ENCODE assay signal across 1 cellular context in the genomic region with DNA sequence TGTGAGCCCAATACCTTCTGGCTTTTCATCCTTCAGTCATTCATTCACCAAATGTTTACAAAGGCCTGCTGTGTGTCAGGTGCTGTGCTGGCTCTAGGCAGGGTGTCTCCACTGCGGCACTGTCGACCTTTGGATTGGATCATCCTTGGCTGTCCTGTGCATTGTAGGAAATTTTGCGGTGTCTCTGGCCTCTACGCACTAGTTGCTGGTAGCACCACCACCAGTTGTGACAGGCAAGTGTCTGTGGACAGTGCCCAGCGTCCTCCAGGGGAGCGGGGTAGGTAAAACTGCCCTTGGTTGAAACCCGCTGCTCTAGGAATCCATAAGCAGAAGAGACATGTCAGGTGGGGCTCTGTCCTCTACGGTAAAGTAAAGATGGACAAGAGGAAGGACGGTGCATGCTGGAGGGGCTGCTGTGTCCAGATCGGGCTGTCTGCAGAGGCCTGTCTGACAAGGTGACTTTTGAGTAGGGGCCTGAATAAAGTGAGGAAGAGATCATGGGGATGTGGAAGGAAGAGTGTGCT.
TF ChIP-seq lines count a peak whose summit lies in the region.

No MANE protein-coding gene starts in this region.

TF ChIP-seq in HepG2, 621 proteins besides CTCF, POLR2A, EP300 and RAD21 (continued from another document and continues in another):
- TF ChIP-seq, protein P1, sequence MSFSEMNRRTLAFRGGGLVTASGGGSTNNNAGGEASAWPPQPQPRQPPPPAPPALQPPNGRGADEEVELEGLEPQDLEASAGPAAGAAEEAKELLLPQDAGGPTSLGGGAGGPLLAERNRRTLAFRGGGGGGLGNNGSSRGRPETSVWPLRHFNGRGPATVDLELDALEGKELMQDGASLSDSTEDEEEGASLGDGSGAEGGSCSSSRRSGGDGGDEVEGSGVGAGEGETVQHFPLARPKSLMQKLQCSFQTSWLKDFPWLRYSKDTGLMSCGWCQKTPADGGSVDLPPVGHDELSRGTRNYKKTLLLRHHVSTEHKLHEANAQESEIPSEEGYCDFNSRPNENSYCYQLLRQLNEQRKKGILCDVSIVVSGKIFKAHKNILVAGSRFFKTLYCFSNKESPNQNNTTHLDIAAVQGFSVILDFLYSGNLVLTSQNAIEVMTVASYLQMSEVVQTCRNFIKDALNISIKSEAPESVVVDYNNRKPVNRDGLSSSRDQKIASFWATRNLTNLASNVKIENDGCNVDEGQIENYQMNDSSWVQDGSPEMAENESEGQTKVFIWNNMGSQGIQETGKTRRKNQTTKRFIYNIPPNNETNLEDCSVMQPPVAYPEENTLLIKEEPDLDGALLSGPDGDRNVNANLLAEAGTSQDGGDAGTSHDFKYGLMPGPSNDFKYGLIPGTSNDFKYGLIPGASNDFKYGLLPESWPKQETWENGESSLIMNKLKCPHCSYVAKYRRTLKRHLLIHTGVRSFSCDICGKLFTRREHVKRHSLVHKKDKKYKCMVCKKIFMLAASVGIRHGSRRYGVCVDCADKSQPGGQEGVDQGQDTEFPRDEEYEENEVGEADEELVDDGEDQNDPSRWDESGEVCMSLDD (CRISPR knock-in tag; IDR thresholded peaks at IDR 0.05; ENCODE audit: borderline replicate concordance), result no peak
- TF ChIP-seq, protein P2, sequence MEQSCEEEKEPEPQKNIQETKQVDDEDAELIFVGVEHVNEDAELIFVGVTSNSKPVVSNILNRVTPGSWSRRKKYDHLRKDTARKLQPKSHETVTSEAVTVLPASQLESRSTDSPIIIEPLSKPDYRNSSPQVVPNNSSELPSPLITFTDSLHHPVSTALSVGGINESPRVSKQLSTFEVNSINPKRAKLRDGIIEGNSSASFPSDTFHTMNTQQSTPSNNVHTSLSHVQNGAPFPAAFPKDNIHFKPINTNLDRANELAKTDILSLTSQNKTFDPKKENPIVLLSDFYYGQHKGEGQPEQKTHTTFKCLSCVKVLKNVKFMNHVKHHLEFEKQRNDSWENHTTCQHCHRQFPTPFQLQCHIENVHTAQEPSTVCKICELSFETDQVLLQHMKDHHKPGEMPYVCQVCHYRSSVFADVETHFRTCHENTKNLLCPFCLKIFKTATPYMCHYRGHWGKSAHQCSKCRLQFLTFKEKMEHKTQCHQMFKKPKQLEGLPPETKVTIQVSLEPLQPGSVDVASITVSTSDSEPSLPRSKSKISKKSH (CRISPR knock-in tag; IDR thresholded peaks at IDR 0.05; ENCODE audit: borderline replicate concordance), result no peak
- TF ChIP-seq ZKSCAN8 (CRISPR knock-in tag; IDR thresholded peaks at IDR 0.05; ENCODE audit: borderline replicate concordance) (0 out of 2 replicates have a peak, but pooled peaks have one; percentile 14), ZNF720 (CRISPR knock-in tag; IDR thresholded peaks at IDR 0.05) (no peak), ZNF251 (CRISPR knock-in tag; IDR thresholded peaks at IDR 0.05) (no peak), ZNF121 (CRISPR knock-in tag; IDR thresholded peaks at IDR 0.05) (peak; percentile 90), CBX2 (IDR thresholded peaks at IDR 0.05; ENCODE audit: low read depth, low read length) (no peak), CBX2 (CRISPR knock-in tag; IDR thresholded peaks at IDR 0.05; ENCODE audit: low read depth) (no peak), ARNTL (CRISPR knock-in tag; IDR thresholded peaks at IDR 0.05) (peak; percentile 71), TARDBP (CRISPR knock-in tag; IDR thresholded peaks at IDR 0.05) (peak; percentile 91), PPARG (CRISPR knock-in tag; conservative IDR thresholded peaks at IDR 0.05) (no peak), FOXJ3 (CRISPR knock-in tag; IDR thresholded peaks at IDR 0.05; ENCODE audit: borderline replicate concordance) (no peak; the same call in 1 of the 2 replicates), HDAC2 (CRISPR knock-in tag; IDR thresholded peaks at IDR 0.05) (peak; percentile 89), KAT8 (CRISPR knock-in tag; IDR thresholded peaks at IDR 0.05) (no peak), ZMYM3 (CRISPR knock-in tag; IDR thresholded peaks at IDR 0.05) (peak; percentile 99), FOXK2 (IDR thresholded peaks at IDR 0.05) (no peak), ZNF367 (CRISPR knock-in tag; IDR thresholded peaks at IDR 0.05; ENCODE audit: borderline replicate concordance) (no peak), RARG (CRISPR knock-in tag; IDR thresholded peaks at IDR 0.05; ENCODE audit: low read depth) (0 out of 2 replicates have a peak, but pooled peaks have one; percentile 30), ZNF30 (CRISPR knock-in tag; IDR thresholded peaks at IDR 0.05) (no peak), ZNF644 (CRISPR knock-in tag; IDR thresholded peaks at IDR 0.05; ENCODE audit: low read depth) (peak; percentile 88), FOSL2 (CRISPR knock-in tag; IDR thresholded peaks at IDR 0.05) (peak; percentile 54; the same call in 1 of the 2 replicates), ZNF317 (CRISPR knock-in tag; IDR thresholded peaks at IDR 0.05) (no peak), ZNF24 (IDR thresholded peaks at IDR 0.05) (peak; percentile 91), SMARCE1 (IDR thresholded peaks at IDR 0.05; ENCODE audit: borderline replicate concordance) (no peak), ZNF180 (CRISPR knock-in tag; IDR thresholded peaks at IDR 0.05; ENCODE audit: borderline replicate concordance, low read depth) (no peak), ZNF883 (CRISPR knock-in tag; IDR thresholded peaks at IDR 0.05; ENCODE audit: not compliant biosample characterization) (no peak), ZNF383 (CRISPR knock-in tag; IDR thresholded peaks at IDR 0.05; ENCODE audit: borderline replicate concordance) (peak; percentile 66; the same call in 1 of the 2 replicates), KLF15 (CRISPR knock-in tag; IDR thresholded peaks at IDR 0.05; ENCODE audit: borderline replicate concordance) (no peak), PAX8 (CRISPR knock-in tag; IDR thresholded peaks at IDR 0.05; ENCODE audit: borderline replicate concordance) (0 out of 2 replicates have a peak, but pooled peaks have one; percentile 80), ZNF501 (CRISPR knock-in tag; IDR thresholded peaks at IDR 0.05) (peak; percentile 77; the same call in 1 of the 2 replicates), TAF1 (CRISPR knock-in tag; IDR thresholded peaks at IDR 0.05) (no peak), SRSF1 (optimal IDR thresholded peaks at IDR 0.05; ENCODE audit: low read depth, low read length) (no peak), TEAD3 (CRISPR knock-in tag; optimal IDR thresholded peaks at IDR 0.05; ENCODE audit: borderline replicate concordance) (peak; percentile 71), ZNF737 (CRISPR knock-in tag; IDR thresholded peaks at IDR 0.05; ENCODE audit: borderline replicate concordance) (no peak), NFKBIZ (CRISPR knock-in tag; IDR thresholded peaks at IDR 0.05) (no peak), BCL6 (CRISPR knock-in tag; IDR thresholded peaks at IDR 0.05) (peak; percentile 73; the same call in 1 of the 2 replicates)
- TF ChIP-seq, protein P3, sequence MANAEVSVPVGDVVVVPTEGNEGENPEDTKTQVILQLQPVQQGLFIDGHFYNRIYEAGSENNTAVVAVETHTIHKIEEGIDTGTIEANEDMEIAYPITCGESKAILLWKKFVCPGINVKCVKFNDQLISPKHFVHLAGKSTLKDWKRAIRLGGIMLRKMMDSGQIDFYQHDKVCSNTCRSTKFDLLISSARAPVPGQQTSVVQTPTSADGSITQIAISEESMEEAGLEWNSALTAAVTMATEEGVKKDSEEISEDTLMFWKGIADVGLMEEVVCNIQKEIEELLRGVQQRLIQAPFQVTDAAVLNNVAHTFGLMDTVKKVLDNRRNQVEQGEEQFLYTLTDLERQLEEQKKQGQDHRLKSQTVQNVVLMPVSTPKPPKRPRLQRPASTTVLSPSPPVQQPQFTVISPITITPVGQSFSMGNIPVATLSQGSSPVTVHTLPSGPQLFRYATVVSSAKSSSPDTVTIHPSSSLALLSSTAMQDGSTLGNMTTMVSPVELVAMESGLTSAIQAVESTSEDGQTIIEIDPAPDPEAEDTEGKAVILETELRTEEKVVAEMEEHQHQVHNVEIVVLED (CRISPR knock-in tag; IDR thresholded peaks at IDR 0.05; ENCODE audit: borderline replicate concordance), result peak; percentile 47; the same call in 1 of the 2 replicates
- TF ChIP-seq, protein P4, sequence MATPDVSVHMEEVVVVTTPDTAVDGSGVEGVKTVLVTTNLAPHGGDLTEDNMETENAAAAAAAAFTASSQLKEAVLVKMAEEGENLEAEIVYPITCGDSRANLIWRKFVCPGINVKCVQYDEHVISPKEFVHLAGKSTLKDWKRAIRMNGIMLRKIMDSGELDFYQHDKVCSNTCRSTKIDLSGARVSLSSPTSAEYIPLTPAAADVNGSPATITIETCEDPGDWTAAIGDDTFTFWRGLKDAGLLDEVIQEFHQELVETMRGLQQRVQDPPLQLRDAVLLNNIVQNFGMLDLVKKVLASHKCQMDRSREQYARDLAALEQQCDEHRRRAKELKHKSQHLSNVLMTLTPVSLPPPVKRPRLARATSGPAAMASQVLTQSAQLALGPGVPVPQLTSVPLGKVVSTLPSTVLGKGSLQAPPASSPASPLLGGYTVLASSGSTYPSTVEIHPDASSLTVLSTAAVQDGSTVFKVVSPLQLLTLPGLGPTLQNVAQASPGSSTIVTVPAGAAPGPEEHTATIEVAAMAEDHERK (CRISPR knock-in tag; IDR thresholded peaks at IDR 0.05; ENCODE audit: low read depth), result no peak
- TF ChIP-seq, protein P5, sequence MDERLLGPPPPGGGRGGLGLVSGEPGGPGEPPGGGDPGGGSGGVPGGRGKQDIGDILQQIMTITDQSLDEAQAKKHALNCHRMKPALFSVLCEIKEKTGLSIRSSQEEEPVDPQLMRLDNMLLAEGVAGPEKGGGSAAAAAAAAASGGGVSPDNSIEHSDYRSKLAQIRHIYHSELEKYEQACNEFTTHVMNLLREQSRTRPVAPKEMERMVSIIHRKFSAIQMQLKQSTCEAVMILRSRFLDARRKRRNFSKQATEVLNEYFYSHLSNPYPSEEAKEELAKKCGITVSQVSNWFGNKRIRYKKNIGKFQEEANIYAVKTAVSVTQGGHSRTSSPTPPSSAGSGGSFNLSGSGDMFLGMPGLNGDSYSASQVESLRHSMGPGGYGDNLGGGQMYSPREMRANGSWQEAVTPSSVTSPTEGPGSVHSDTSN (CRISPR knock-in tag; IDR thresholded peaks at IDR 0.05), result 0 out of 2 replicates have a peak, but pooled peaks have one; percentile 5
- TF ChIP-seq, protein P6, sequence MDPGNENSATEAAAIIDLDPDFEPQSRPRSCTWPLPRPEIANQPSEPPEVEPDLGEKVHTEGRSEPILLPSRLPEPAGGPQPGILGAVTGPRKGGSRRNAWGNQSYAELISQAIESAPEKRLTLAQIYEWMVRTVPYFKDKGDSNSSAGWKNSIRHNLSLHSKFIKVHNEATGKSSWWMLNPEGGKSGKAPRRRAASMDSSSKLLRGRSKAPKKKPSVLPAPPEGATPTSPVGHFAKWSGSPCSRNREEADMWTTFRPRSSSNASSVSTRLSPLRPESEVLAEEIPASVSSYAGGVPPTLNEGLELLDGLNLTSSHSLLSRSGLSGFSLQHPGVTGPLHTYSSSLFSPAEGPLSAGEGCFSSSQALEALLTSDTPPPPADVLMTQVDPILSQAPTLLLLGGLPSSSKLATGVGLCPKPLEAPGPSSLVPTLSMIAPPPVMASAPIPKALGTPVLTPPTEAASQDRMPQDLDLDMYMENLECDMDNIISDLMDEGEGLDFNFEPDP (CRISPR knock-in tag; conservative IDR thresholded peaks at IDR 0.05), result no peak
- TF ChIP-seq, protein P7, sequence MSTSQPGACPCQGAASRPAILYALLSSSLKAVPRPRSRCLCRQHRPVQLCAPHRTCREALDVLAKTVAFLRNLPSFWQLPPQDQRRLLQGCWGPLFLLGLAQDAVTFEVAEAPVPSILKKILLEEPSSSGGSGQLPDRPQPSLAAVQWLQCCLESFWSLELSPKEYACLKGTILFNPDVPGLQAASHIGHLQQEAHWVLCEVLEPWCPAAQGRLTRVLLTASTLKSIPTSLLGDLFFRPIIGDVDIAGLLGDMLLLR (CRISPR knock-in tag; IDR thresholded peaks at IDR 0.05), result no peak
- TF ChIP-seq, protein P8, sequence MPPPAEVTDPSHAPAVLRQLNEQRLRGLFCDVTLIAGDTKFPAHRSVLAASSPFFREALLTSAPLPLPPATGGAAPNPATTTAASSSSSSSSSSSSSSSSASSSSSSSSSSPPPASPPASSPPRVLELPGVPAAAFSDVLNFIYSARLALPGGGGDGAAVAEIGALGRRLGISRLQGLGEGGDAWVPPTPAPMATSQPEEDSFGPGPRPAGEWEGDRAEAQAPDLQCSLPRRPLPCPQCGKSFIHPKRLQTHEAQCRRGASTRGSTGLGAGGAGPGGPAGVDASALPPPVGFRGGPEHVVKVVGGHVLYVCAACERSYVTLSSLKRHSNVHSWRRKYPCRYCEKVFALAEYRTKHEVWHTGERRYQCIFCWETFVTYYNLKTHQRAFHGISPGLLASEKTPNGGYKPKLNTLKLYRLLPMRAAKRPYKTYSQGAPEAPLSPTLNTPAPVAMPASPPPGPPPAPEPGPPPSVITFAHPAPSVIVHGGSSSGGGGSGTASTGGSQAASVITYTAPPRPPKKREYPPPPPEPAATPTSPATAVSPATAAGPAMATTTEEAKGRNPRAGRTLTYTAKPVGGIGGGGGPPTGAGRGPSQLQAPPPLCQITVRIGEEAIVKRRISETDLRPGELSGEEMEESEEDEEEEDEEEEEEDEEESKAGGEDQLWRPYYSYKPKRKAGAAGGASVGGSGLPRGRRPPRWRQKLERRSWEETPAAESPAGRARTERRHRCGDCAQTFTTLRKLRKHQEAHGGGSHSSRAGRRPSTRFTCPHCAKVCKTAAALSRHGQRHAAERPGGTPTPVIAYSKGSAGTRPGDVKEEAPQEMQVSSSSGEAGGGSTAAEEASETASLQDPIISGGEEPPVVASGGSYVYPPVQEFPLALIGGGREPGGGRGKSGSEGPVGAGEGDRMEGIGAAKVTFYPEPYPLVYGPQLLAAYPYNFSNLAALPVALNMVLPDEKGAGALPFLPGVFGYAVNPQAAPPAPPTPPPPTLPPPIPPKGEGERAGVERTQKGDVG (CRISPR knock-in tag; IDR thresholded peaks at IDR 0.05; ENCODE audit: borderline replicate concordance), result 0 out of 2 replicates have a peak, but pooled peaks have one; percentile 31
- TF ChIP-seq, protein P9, sequence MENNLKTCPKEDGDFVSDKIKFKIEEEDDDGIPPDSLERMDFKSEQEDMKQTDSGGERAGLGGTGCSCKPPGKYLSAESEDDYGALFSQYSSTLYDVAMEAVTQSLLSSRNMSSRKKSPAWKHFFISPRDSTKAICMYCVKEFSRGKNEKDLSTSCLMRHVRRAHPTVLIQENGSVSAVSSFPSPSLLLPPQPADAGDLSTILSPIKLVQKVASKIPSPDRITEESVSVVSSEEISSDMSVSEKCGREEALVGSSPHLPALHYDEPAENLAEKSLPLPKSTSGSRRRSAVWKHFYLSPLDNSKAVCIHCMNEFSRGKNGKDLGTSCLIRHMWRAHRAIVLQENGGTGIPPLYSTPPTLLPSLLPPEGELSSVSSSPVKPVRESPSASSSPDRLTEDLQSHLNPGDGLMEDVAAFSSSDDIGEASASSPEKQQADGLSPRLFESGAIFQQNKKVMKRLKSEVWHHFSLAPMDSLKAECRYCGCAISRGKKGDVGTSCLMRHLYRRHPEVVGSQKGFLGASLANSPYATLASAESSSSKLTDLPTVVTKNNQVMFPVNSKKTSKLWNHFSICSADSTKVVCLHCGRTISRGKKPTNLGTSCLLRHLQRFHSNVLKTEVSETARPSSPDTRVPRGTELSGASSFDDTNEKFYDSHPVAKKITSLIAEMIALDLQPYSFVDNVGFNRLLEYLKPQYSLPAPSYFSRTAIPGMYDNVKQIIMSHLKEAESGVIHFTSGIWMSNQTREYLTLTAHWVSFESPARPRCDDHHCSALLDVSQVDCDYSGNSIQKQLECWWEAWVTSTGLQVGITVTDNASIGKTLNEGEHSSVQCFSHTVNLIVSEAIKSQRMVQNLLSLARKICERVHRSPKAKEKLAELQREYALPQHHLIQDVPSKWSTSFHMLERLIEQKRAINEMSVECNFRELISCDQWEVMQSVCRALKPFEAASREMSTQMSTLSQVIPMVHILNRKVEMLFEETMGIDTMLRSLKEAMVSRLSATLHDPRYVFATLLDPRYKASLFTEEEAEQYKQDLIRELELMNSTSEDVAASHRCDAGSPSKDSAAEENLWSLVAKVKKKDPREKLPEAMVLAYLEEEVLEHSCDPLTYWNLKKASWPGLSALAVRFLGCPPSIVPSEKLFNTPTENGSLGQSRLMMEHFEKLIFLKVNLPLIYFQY (CRISPR knock-in tag; IDR thresholded peaks at IDR 0.05; ENCODE audit: borderline replicate concordance), result peak; percentile 71
